In genomic region chr4:3517731-3518510, GRCh38 we compare ENCODE assay signal across 22 cellular contexts. TPM values are rescaled to one million over a fixed set of nuclear protein-coding genes. Genes with fewer than 3 reads are reported as not detected.
DNase-seq lines count a peak whose midpoint lies in the region; ATAC-seq, FAIRE-seq and TF ChIP-seq lines count a peak whose summit lies in the region.
"Had no signal": no experiment of that assay in that cellular context is flagged by ENCODE, and none has a peak within 500 bp of the region (broad histone marks: within the 10 kb centered on the region; RNA-seq: fewer than 3 reads in every experiment).

No MANE protein-coding gene starts in this region.

- H3K27ac ChIP-seq in right cardiac atrium (ENCODE audit: low read length) (no peak overlapping the region), lower lobe of right lung (no peak overlapping the region), aorta (ENCODE audit: low read depth in 1 of 2, low read length in 2 of 2) (no peak overlapping the region)
- H3K27ac ChIP-seq: C4-2B, RWPE1, SJSA1 had no signal

- intact Hi-C loops in right cardiac atrium (cut with DNase I) (no loop called here), Right ventricle myocardium inferior (cut with DNase I) (no loop called here), lower lobe of right lung (cut with DNase I) (no loop called here), aorta (cut with DNase I) (no loop called here)

- no peak overlapping the region for H3K4me3 Mint-ChIP-seq in chondrocyte (ENCODE audit: unreplicated experiment)
- H3K4me3 Mint-ChIP-seq: GM23338 had no signal

- H3K4me1 ChIP-seq in right cardiac atrium (ENCODE audit: control insufficient read depth, insufficient read depth, low read length) (no peaks in the 10 kb centered on the region), lower lobe of right lung (no peaks in the 10 kb centered on the region), aorta (ENCODE audit: control insufficient read depth in 1 of 2, insufficient read depth in 2 of 2, low read length in 2 of 2) (no peaks in the 10 kb centered on the region)
- H3K4me1 ChIP-seq: SJSA1 had no signal

- H3K9me3 Mint-ChIP-seq in chondrocyte (ENCODE audit: low read depth): no peaks in the 10 kb centered on the region
- H3K9me3 Mint-ChIP-seq: GM23338 had no signal

- ATAC-seq in right cardiac atrium (no peak), Right ventricle myocardium inferior (no peak), lower lobe of right lung (no peak), aorta (ENCODE audit: low FRiP score) (no peak)
- ATAC-seq: GM23338, HCT116, PC-3 had no signal

- H3K27me3 ChIP-seq in right cardiac atrium (ENCODE audit: control insufficient read depth, insufficient read depth): no peaks in the 10 kb centered on the region
- H3K27me3 ChIP-seq in lower lobe of right lung (ENCODE audit: low read depth): no peaks in the 10 kb centered on the region
- H3K27me3 ChIP-seq in aorta (ENCODE audit: control insufficient read depth in 1 of 2, insufficient read depth in 2 of 2, low read length in 1 of 2): no peaks in the 10 kb centered on the region
- H3K27me3 ChIP-seq: SJSA1 had no signal

- peaks cover 23% of the 10 kb centered on the region for H3K36me3 Mint-ChIP-seq in chondrocyte (ENCODE audit: low read depth)

- no peak for FAIRE-seq in urothelium cell line (lab: Jason Lieb, UNC)
- FAIRE-seq: D721Med, GM12892, GM18507 had no signal

- WGBS in right cardiac atrium: 93% methylated on average over 49 of the region's 49 CpGs
- 94% methylated on average over 49 of the region's 49 CpGs for WGBS in aorta, 2 donors

- peaks cover 100% of the 10 kb centered on the region for H3K36me3 ChIP-seq in lower lobe of right lung
- H3K36me3 ChIP-seq in aorta (ENCODE audit: control insufficient read depth in 1 of 2, insufficient read depth in 2 of 2, low read length in 1 of 2): peaks cover 4 to 21% of the 10 kb centered on the region in 2 donors

- H3K4me1 Mint-ChIP-seq in chondrocyte (ENCODE audit: low read depth): no peaks in the 10 kb centered on the region

- TF ChIP-seq CTCF in chondrocyte (IDR thresholded peaks at IDR 0.05) (no peak), lower lobe of right lung (IDR thresholded peaks at IDR 0.05) (no peak)

- H3K27ac Mint-ChIP-seq in chondrocyte (ENCODE audit: unreplicated experiment): no peak overlapping the region
- H3K27ac Mint-ChIP-seq: GM23338 had no signal

- H3K27me3 Mint-ChIP-seq in chondrocyte (ENCODE audit: low read depth): no peaks in the 10 kb centered on the region

- H3K4me3 ChIP-seq in right cardiac atrium (ENCODE audit: low read length) (no peak overlapping the region), lower lobe of right lung (no peak overlapping the region), aorta (ENCODE audit: low read length in 2 of 2) (no peak overlapping the region)
- H3K4me3 ChIP-seq: GM23338, SJSA1 had no signal

- peak in 2 of 3 donors; percentile 14 to 44 for DNase-seq in right cardiac atrium
- DNase-seq in Right ventricle myocardium inferior (ENCODE audit: missing footprints): no peak
- DNase-seq in chondrocyte (ENCODE audit: low spot score): peak; percentile 80
- peak; percentile 45 for DNase-seq in lower lobe of right lung
- DNase-seq in aorta: peak; percentile 47 to 73
- DNase-seq in urothelium cell line (ENCODE audit: low spot score): no peak
- DNase-seq in activated T-cell treated with anti-CD3 and anti-CD28 coated beads, Interleukin-2, amount 50 U/mL, for 48 hours: no peak
- DNase-seq: ACHN, NCI-H1092 treated with DMSO at 0.1 percent for 48 hours, NCI-H2107, NCI-H2227 treated with DMSO at 0.1 percent for 48 hours, NCI-H524, NCI-H82, PC-3 had no signal

- H3K9me3 ChIP-seq in right cardiac atrium (ENCODE audit: control insufficient read depth, low read length) (no peaks in the 10 kb centered on the region), lower lobe of right lung (no peaks in the 10 kb centered on the region), aorta (ENCODE audit: control insufficient read depth, low read length) (no peaks in the 10 kb centered on the region)
- H3K9me3 ChIP-seq: SJSA1 had no signal

RNA-seq across cellular contexts. Expression of gene LRPAP1, which starts 14.3 kb away (rescaled TPM):
- total RNA-seq in right cardiac atrium (100 to 1,000 TPM; 297 to 325 (median 309) TPM), Right ventricle myocardium inferior (286 TPM), chondrocyte (135 to 142 TPM (median 142 TPM) in 3 replicates), lower lobe of right lung (224 TPM), aorta (100 to 1,000 TPM; 128 to 136 TPM)
- polyA plus RNA-seq in right cardiac atrium (207 TPM), aorta (100 to 1,000 TPM in 1 of 2 donors, 10 to 100 TPM in 1; 95.4 to 196 TPM)

RNA-seq across cellular contexts. Expression of gene DOK7, which starts 54.8 kb away (rescaled TPM):
- total RNA-seq in right cardiac atrium (10 to 100 TPM; 28.9 to 40.0 (median 34.5) TPM), Right ventricle myocardium inferior (35.5 TPM), chondrocyte (0.37 TPM in 1 of 3 replicates, not detected in the others), lower lobe of right lung (4.0 TPM), aorta (1 to 10 TPM; 3.3 to 9.1 TPM)
- polyA plus RNA-seq in right cardiac atrium (36.3 TPM), aorta (1 to 10 TPM; 4.3 to 5.1 TPM)

Comparison
In these comparisons a context has a peak if more than half of its experiments do, and no peak if none do; other contexts are left out.
1. DNase-seq: peak in right cardiac atrium (2 of 3), chondrocyte (single experiment), lower lobe of right lung (single experiment) and aorta (2 of 2); none in Right ventricle myocardium inferior (single experiment), urothelium cell line (single experiment) and activated T-cell treated with anti-CD3 and anti-CD28 coated beads, Interleukin-2, amount 50 U/mL, for 48 hours (0 of 2).